ENCODE assay signal across 22 cellular contexts in genomic region chr9:126346031-126346430, GRCh38.
"Had no signal": no experiment of that assay in that cellular context is flagged by ENCODE, and none has a peak within 500 bp of the region (broad histone marks: within the 10 kb centered on the region; RNA-seq: fewer than 3 reads in every experiment).

No MANE protein-coding gene starts in this region.

- H3K4me1 ChIP-seq: uterus had no signal

- H3K27me3 ChIP-seq: adrenal gland, colonic mucosa, foreskin keratinocyte, suprapubic skin, uterus had no signal

- DNase-seq: activated CD4-positive, alpha-beta T cell treated with anti-CD3 and anti-CD28 coated beads for 1 hour; activated CD4-positive, alpha-beta T cell treated with anti-CD3 and anti-CD28 coated beads, Interleukin-2, amount 50 U/mL, for 4 hours; activated CD8-positive, alpha-beta memory T cell treated with anti-CD3 and anti-CD28 coated beads for 24 hours; activated CD8-positive, alpha-beta memory T cell treated with anti-CD3 and anti-CD28 coated beads, Interleukin-2, amount 50 U/mL, for 4 hours; activated naive CD4-positive, alpha-beta T cell; activated T-cell treated with anti-CD3 and anti-CD28 coated beads, Interleukin-2, amount 50 U/mL, for 4 hours; adrenal gland; central memory CD4-positive, alpha-beta T cell; colonic mucosa; foreskin keratinocyte; naive thymus-derived CD4-positive, alpha-beta T cell; retina; stimulated activated CD4-positive, alpha-beta T cell treated with anti-CD3 and anti-CD28 coated beads, Interleukin-2, amount 100 ng/mL, for 48 hours; trophoblast cell; uterus; WERI-Rb-1 had no signal

- H3K27me3 Mint-ChIP-seq: activated naive CD8-positive, alpha-beta T cell; progenitor cell of endocrine pancreas; stimulated activated naive CD8-positive, alpha-beta T cell treated with anti-CD3 and anti-CD28 coated beads, Interleukin-15, Interleukin-2, amounts not matched to agents 100 ng/mL and 50 ng/mL, for 24 hours had no signal

- H3K4me3 Mint-ChIP-seq: activated naive CD8-positive, alpha-beta T cell; activated T-cell treated with anti-CD3 and anti-CD28 coated beads, Interleukin-2, amount 50 U/mL, for 4 hours; naive thymus-derived CD4-positive, alpha-beta T cell; stimulated activated naive CD8-positive, alpha-beta T cell treated with anti-CD3 and anti-CD28 coated beads, Interleukin-15, Interleukin-2, amounts not matched to agents 100 ng/mL and 50 ng/mL, for 24 hours had no signal

- H3K4me3 ChIP-seq: adrenal gland, colonic mucosa, lung, suprapubic skin, uterus had no signal

- H3K36me3 ChIP-seq: uterus had no signal

- H3K27ac Mint-ChIP-seq: activated naive CD8-positive, alpha-beta T cell; activated T-helper 2 cell treated with anti-CD3 and anti-CD28 coated beads, Interferon-gamma antibody, Interleukin-2, Interleukin-4, amounts not matched to agents 10 μg/mL and 5 μg/mL and 100 μg/mL, durations not matched to agents 14 hours and 24 hours and 36 hours; stimulated activated naive CD8-positive, alpha-beta T cell treated with anti-CD3 and anti-CD28 coated beads, Interleukin-15, Interleukin-2, amounts not matched to agents 100 ng/mL and 50 ng/mL, for 24 hours had no signal

- H3K9me3 ChIP-seq: adrenal gland, colonic mucosa, suprapubic skin, uterus had no signal

- ATAC-seq: activated T-cell treated with anti-CD3 and anti-CD28 coated beads, Interleukin-2, amount 50 U/mL, for 4 hours; foreskin keratinocyte; naive thymus-derived CD4-positive, alpha-beta T cell had no signal

- H3K27ac ChIP-seq: colonic mucosa, foreskin keratinocyte, uterus, WERI-Rb-1 had no signal
